Comparison of ENCODE assay signal across 2 cellular contexts in the genomic region with DNA sequence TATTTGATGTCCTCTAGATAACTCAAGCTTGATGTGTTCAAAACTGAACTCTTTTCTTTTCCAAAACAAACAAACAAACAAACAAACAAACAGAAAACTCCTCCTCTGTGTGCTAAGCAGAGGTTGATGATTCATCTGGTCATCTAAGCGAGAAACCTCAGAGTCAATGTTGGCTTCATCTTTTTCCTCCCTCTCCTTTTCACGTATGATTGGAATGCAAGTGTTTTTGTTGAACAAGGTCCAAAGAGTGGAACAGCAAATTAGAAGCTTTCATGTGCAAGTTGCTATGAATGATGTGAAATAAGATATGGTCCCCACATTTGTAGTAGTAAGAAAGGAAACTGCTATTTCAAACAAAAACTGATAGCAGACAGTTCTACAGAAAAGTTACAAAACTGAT.
TF ChIP-seq lines count a peak whose summit lies in the region.

No MANE protein-coding gene starts in this region.

TF ChIP-seq in IMR-90, 13 proteins besides CTCF, POLR2A, EP300 and RAD21:
- TF ChIP-seq, protein P1, sequence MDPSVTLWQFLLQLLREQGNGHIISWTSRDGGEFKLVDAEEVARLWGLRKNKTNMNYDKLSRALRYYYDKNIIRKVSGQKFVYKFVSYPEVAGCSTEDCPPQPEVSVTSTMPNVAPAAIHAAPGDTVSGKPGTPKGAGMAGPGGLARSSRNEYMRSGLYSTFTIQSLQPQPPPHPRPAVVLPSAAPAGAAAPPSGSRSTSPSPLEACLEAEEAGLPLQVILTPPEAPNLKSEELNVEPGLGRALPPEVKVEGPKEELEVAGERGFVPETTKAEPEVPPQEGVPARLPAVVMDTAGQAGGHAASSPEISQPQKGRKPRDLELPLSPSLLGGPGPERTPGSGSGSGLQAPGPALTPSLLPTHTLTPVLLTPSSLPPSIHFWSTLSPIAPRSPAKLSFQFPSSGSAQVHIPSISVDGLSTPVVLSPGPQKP (IDR thresholded peaks at IDR 0.05; ENCODE audit: borderline replicate concordance, low read depth, low read length) = no peak
- TF ChIP-seq MAFK (IDR thresholded peaks at IDR 0.05; ENCODE audit: low read depth, low read length) (peak; percentile 13; the same call in 1 of the 2 replicates), MAZ (IDR thresholded peaks at IDR 0.05; ENCODE audit: borderline replicate concordance, low read depth, low read length) (0 out of 2 replicates have a peak, but pooled peaks have one; percentile 16)

TF ChIP-seq in K562, 482 proteins besides CTCF, POLR2A, EP300 and RAD21:
- TF ChIP-seq, protein P2, sequence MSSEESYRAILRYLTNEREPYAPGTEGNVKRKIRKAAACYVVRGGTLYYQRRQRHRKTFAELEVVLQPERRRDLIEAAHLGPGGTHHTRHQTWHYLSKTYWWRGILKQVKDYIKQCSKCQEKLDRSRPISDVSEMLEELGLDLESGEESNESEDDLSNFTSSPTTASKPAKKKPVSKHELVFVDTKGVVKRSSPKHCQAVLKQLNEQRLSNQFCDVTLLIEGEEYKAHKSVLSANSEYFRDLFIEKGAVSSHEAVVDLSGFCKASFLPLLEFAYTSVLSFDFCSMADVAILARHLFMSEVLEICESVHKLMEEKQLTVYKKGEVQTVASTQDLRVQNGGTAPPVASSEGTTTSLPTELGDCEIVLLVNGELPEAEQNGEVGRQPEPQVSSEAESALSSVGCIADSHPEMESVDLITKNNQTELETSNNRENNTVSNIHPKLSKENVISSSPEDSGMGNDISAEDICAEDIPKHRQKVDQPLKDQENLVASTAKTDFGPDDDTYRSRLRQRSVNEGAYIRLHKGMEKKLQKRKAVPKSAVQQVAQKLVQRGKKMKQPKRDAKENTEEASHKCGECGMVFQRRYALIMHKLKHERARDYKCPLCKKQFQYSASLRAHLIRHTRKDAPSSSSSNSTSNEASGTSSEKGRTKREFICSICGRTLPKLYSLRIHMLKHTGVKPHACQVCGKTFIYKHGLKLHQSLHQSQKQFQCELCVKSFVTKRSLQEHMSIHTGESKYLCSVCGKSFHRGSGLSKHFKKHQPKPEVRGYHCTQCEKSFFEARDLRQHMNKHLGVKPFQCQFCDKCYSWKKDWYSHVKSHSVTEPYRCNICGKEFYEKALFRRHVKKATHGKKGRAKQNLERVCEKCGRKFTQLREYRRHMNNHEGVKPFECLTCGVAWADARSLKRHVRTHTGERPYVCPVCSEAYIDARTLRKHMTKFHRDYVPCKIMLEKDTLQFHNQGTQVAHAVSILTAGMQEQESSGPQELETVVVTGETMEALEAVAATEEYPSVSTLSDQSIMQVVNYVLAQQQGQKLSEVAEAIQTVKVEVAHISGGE (CRISPR knock-in tag; IDR thresholded peaks at IDR 0.05) = peak in 1 of 3 experiments; percentile 86; a peak in 2 of 6 replicates
- TF ChIP-seq, protein P3, sequence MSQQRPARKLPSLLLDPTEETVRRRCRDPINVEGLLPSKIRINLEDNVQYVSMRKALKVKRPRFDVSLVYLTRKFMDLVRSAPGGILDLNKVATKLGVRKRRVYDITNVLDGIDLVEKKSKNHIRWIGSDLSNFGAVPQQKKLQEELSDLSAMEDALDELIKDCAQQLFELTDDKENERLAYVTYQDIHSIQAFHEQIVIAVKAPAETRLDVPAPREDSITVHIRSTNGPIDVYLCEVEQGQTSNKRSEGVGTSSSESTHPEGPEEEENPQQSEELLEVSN (IDR thresholded peaks at IDR 0.05; ENCODE audit: borderline replicate concordance in 1 of 2, extremely low read depth in 1 of 2, insufficient read depth in 1 of 2, insufficient read length in 1 of 2, low read depth in 1 of 2, low read length in 1 of 2, poor library complexity in 1 of 2, severe bottlenecking in 1 of 2) = no peak
- TF ChIP-seq ZNF197 (CRISPR knock-in tag; IDR thresholded peaks at IDR 0.05; ENCODE audit: low read depth) (no peak), EWSR1 (IDR thresholded peaks at IDR 0.05; ENCODE audit: borderline replicate concordance, low read depth, partially characterized antibody) (peak; percentile 56)
- TF ChIP-seq, protein P4, sequence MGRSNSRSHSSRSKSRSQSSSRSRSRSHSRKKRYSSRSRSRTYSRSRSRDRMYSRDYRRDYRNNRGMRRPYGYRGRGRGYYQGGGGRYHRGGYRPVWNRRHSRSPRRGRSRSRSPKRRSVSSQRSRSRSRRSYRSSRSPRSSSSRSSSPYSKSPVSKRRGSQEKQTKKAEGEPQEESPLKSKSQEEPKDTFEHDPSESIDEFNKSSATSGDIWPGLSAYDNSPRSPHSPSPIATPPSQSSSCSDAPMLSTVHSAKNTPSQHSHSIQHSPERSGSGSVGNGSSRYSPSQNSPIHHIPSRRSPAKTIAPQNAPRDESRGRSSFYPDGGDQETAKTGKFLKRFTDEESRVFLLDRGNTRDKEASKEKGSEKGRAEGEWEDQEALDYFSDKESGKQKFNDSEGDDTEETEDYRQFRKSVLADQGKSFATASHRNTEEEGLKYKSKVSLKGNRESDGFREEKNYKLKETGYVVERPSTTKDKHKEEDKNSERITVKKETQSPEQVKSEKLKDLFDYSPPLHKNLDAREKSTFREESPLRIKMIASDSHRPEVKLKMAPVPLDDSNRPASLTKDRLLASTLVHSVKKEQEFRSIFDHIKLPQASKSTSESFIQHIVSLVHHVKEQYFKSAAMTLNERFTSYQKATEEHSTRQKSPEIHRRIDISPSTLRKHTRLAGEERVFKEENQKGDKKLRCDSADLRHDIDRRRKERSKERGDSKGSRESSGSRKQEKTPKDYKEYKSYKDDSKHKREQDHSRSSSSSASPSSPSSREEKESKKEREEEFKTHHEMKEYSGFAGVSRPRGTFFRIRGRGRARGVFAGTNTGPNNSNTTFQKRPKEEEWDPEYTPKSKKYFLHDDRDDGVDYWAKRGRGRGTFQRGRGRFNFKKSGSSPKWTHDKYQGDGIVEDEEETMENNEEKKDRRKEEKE (IDR thresholded peaks at IDR 0.05; ENCODE audit: borderline replicate concordance in 1 of 2, control insufficient read depth in 1 of 2, low read depth in 2 of 2, low read length in 1 of 2) = 0 out of 4 replicates have a peak, but pooled peaks of 1 of the 2 experiments have one; percentile 16
